In the genomic region with DNA sequence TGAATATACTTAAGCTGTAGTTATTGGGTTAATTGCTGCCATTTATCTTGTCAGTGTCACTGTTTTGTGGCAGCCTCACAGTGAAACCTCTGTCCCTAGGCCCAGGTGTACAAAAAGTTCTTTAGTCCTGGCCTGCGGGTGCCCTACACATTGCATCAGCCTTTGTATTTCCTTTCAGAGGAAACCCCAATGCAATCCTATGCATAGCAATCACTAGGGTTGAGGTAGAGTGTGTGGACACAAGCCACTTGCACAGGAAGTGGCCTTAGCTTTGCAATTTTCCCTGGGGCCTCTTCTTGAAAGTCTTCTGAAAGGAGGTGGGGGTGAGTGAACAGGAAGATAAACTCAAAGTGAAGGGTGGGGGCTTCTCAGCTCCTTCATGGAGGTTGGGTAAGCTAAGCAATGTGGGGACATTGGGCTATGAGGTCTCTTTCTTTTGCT, we compare ENCODE assay signal across 12 cellular contexts. TPM values are rescaled to one million over a fixed set of nuclear protein-coding genes. Genes with fewer than 3 reads are reported as not detected.
DNase-seq lines count a peak whose midpoint lies in the region; ATAC-seq, FAIRE-seq and TF ChIP-seq lines count a peak whose summit lies in the region.
"Had no signal": no experiment of that assay in that cellular context is flagged by ENCODE, and none has a peak within 500 bp of the region (broad histone marks: within the 10 kb centered on the region; RNA-seq: fewer than 3 reads in every experiment).

No MANE protein-coding gene starts in this region.

- no peaks in the 10 kb centered on the region for H3K79me2 ChIP-seq in SU-DHL-6 (ENCODE audit: insufficient read depth, low read length)

- H4K20me1 ChIP-seq in SU-DHL-6 (ENCODE audit: low read depth, low read length): no peaks in the 10 kb centered on the region

- H3K9me2 ChIP-seq in SU-DHL-6 (replicated peaks; ENCODE audit: insufficient read depth, low read length): no peaks in the 10 kb centered on the region

- ATAC-seq in HG03064 (IDR thresholded peaks at IDR 0.05; ENCODE audit: low read depth, unreplicated experiment): peak; percentile 41

- H3K36me3 Mint-ChIP-seq in activated T-cell treated with anti-CD3 and anti-CD28 coated beads, Interleukin-2, amount 50 U/mL, for 24 hours (ENCODE audit: low read depth): no peaks in the 10 kb centered on the region
- no peaks in the 10 kb centered on the region for H3K36me3 Mint-ChIP-seq in stimulated activated naive CD8-positive, alpha-beta T cell treated with anti-CD3 and anti-CD28 coated beads, Interleukin-15, Interleukin-2, amounts not matched to agents 100 ng/mL and 50 ng/mL, for 24 hours (ENCODE audit: low read depth)

- 70% methylated on average over 1 of the region's 1 CpG for WGBS in prostate gland

- FAIRE-seq in urothelium cell line (lab: Jason Lieb, UNC): no peak

- no peaks in the 10 kb centered on the region for H3K4me1 ChIP-seq in prostate gland (replicated peaks)

- H3K27me3 Mint-ChIP-seq in activated T-cell treated with anti-CD3 and anti-CD28 coated beads, Interleukin-2, amount 50 U/mL, for 24 hours: no peaks in the 10 kb centered on the region
- H3K27me3 Mint-ChIP-seq in stimulated activated naive CD8-positive, alpha-beta T cell treated with anti-CD3 and anti-CD28 coated beads, Interleukin-15, Interleukin-2, amounts not matched to agents 100 ng/mL and 50 ng/mL, for 24 hours: no peaks in the 10 kb centered on the region

- DNase-seq in activated T-cell treated with anti-CD3 and anti-CD28 coated beads, Interleukin-2, amount 50 U/mL, for 24 hours: no peak
- no peak for DNase-seq in activated T-cell treated with anti-CD3 and anti-CD28 coated beads for 4 hours
- DNase-seq in NCI-H524 (lab: John Stamatoyannopoulos, UW): no peak
- no peak for DNase-seq in prostate gland (ENCODE audit: low spot score)
- no peak for DNase-seq in urothelium cell line (ENCODE audit: low spot score)
- DNase-seq: ovary had no signal

- no peak for TF ChIP-seq CTCF in SU-DHL-6 (IDR thresholded peaks at IDR 0.05; ENCODE audit: insufficient read depth, low read length, poor library complexity, severe bottlenecking)
- no peak for TF ChIP-seq CTCF in prostate gland (IDR thresholded peaks at IDR 0.05)

- no peaks in the 10 kb centered on the region for H3K27me3 ChIP-seq in SU-DHL-6 (ENCODE audit: low read length)
- H3K27me3 ChIP-seq in prostate gland (replicated peaks; ENCODE audit: insufficient read depth): no peaks in the 10 kb centered on the region
- H3K27me3 ChIP-seq: ovary had no signal

- intact Hi-C loops in prostate gland (cut with DNase I): no loop called here

- no peak overlapping the region for H3K4me3 Mint-ChIP-seq in activated T-cell treated with anti-CD3 and anti-CD28 coated beads, Interleukin-2, amount 50 U/mL, for 24 hours
- H3K4me3 Mint-ChIP-seq in stimulated activated naive CD8-positive, alpha-beta T cell treated with anti-CD3 and anti-CD28 coated beads, Interleukin-15, Interleukin-2, amounts not matched to agents 100 ng/mL and 50 ng/mL, for 24 hours: peak overlapping the region; percentile 9

- no peak for TF ChIP-seq POLR2A in prostate gland (IDR thresholded peaks at IDR 0.05)

- H3K36me3 ChIP-seq in SU-DHL-6 (ENCODE audit: low read length): no peaks in the 10 kb centered on the region
- no peaks in the 10 kb centered on the region for H3K36me3 ChIP-seq in prostate gland
- H3K36me3 ChIP-seq: ovary, thoracic aorta had no signal

- no peaks in the 10 kb centered on the region for H3K9me3 ChIP-seq in SU-DHL-6 (ENCODE audit: insufficient read depth, low read length)
- no peaks in the 10 kb centered on the region for H3K9me3 ChIP-seq in prostate gland
- H3K9me3 ChIP-seq: ovary, thoracic aorta had no signal

- peak overlapping the region; percentile 80 for H3K27ac ChIP-seq in SU-DHL-6 (ENCODE audit: low read depth, low read length)
- H3K27ac ChIP-seq in prostate gland: no peak overlapping the region
- H3K27ac ChIP-seq: epithelial cell of prostate, ovary, thoracic aorta, VCaP had no signal

- no peak overlapping the region for H3K4me3 ChIP-seq in SU-DHL-6 (ENCODE audit: insufficient read depth, low read length, poor library complexity, severe bottlenecking)
- H3K4me3 ChIP-seq in prostate gland: no peak overlapping the region
- H3K4me3 ChIP-seq: ovary, thoracic aorta had no signal

- H3K9me3 Mint-ChIP-seq in activated T-cell treated with anti-CD3 and anti-CD28 coated beads, Interleukin-2, amount 50 U/mL, for 24 hours: peaks cover 2% of the 10 kb centered on the region
- no peaks in the 10 kb centered on the region for H3K9me3 Mint-ChIP-seq in stimulated activated naive CD8-positive, alpha-beta T cell treated with anti-CD3 and anti-CD28 coated beads, Interleukin-15, Interleukin-2, amounts not matched to agents 100 ng/mL and 50 ng/mL, for 24 hours

- peaks cover 7% of the 10 kb centered on the region; the same call in 1 of the 2 replicates for H3F3A ChIP-seq in SU-DHL-6 (ENCODE audit: insufficient read depth)

- peak overlapping the region; percentile 17 for H2AFZ ChIP-seq in SU-DHL-6 (ENCODE audit: low read depth, low read length, severe bottlenecking)

- no peak overlapping the region for H3K9ac ChIP-seq in SU-DHL-6 (ENCODE audit: low read length)

- H3K4me1 Mint-ChIP-seq in activated T-cell treated with anti-CD3 and anti-CD28 coated beads, Interleukin-2, amount 50 U/mL, for 24 hours (ENCODE audit: low read depth): peaks cover 54% of the 10 kb centered on the region
- H3K4me1 Mint-ChIP-seq in stimulated activated naive CD8-positive, alpha-beta T cell treated with anti-CD3 and anti-CD28 coated beads, Interleukin-15, Interleukin-2, amounts not matched to agents 100 ng/mL and 50 ng/mL, for 24 hours (ENCODE audit: low read depth): peaks cover 75% of the 10 kb centered on the region

- peak overlapping the region; percentile 34 for H3K27ac Mint-ChIP-seq in activated T-cell treated with anti-CD3 and anti-CD28 coated beads, Interleukin-2, amount 50 U/mL, for 24 hours
- peak overlapping the region; percentile 56 for H3K27ac Mint-ChIP-seq in stimulated activated naive CD8-positive, alpha-beta T cell treated with anti-CD3 and anti-CD28 coated beads, Interleukin-15, Interleukin-2, amounts not matched to agents 100 ng/mL and 50 ng/mL, for 24 hours

- peak overlapping the region; percentile 43 for H3K4me2 ChIP-seq in SU-DHL-6 (ENCODE audit: low read depth, low read length, poor library complexity, severe bottlenecking)

RNA-seq across cellular contexts. Expression of gene VSIG4, which starts 27.8 kb away (rescaled TPM):
- total RNA-seq in prostate gland: 10 to 100 TPM; 14.5 to 31.5 TPM
